ENCODE assay signal across 8 cellular contexts in genomic region chr16:21820028-21820907, GRCh38. TPM values are rescaled to one million over a fixed set of nuclear protein-coding genes. Genes with fewer than 3 reads are reported as not detected.
DNase-seq lines count a peak whose midpoint lies in the region; ATAC-seq and TF ChIP-seq lines count a peak whose summit lies in the region.
"Not testable (repeated sequence)": the region's sequence is repeated elsewhere in the genome, so short reads cannot be mapped to it uniquely, and the experiment has no call there.

No MANE protein-coding gene starts in this region.

- H3K9me3 ChIP-seq in GM23248 (ENCODE audit: low read depth); RWPE2 (ENCODE audit: severe bottlenecking); neural cell (ENCODE audit: low read length): not testable (repeated sequence)

- peak; percentile 95 for ATAC-seq in RWPE2 (ENCODE audit: low read depth)
- ATAC-seq in stimulated activated memory B cell treated with anti-CD40 and anti-IgM and Interleukin-4, amounts not matched to agents 10 μg/mL and 1 μg/mL and 100 μg/mL, for 72 hours = peak; percentile 100

- TF ChIP-seq CTCF in RWPE2 (IDR thresholded peaks at IDR 0.05; ENCODE audit: poor library complexity, severe bottlenecking); foreskin fibroblast (IDR thresholded peaks at IDR 0.05; ENCODE audit: low read depth, low read length); neural cell (IDR thresholded peaks at IDR 0.05; ENCODE audit: poor library complexity, severe bottlenecking): not testable (repeated sequence)

- DNase-seq in Daoy (ENCODE audit: low read depth) (peak; percentile 69), GM23248 (peak; percentile 80), Kasumi-1 (lab: John Stamatoyannopoulos, UW) (peak; percentile 36 to 60), RWPE2 (ENCODE audit: low spot score) (peak; percentile 52), foreskin fibroblast (peak in 1 of 2 donors; percentile 90)
- DNase-seq in activated effector memory CD4-positive, alpha-beta T cell treated with anti-CD3 and anti-CD28 coated beads, Interleukin-2, amount 50 U/mL, for 16 hours = peak; percentile 87

- not testable (repeated sequence) for H3K9me2 ChIP-seq in GM23248 (ENCODE audit: insufficient read depth); neural cell (ENCODE audit: insufficient read depth, low read length)

- not testable (repeated sequence) for H3F3A ChIP-seq in GM23248 (ENCODE audit: insufficient read depth); neural cell (ENCODE audit: insufficient read depth, low read length, poor library complexity, severe bottlenecking)

- peak overlapping the region; percentile 89 for H3K4me3 Mint-ChIP-seq in stimulated activated memory B cell treated with anti-CD40 and anti-IgM and Interleukin-4, amounts not matched to agents 10 μg/mL and 1 μg/mL and 100 μg/mL, for 72 hours

- H3K9me3 Mint-ChIP-seq in stimulated activated memory B cell treated with anti-CD40 and anti-IgM and Interleukin-4, amounts not matched to agents 10 μg/mL and 1 μg/mL and 100 μg/mL, for 72 hours = not testable (repeated sequence)

- not testable (repeated sequence) for H3K27me3 ChIP-seq in GM23248 (replicated peaks; ENCODE audit: insufficient read depth); RWPE2 (ENCODE audit: insufficient read depth, poor library complexity, severe bottlenecking); neural cell (ENCODE audit: insufficient read depth, low read depth, low read length)

- peaks cover 22% of the 10 kb centered on the region for H3K4me1 Mint-ChIP-seq in stimulated activated memory B cell treated with anti-CD40 and anti-IgM and Interleukin-4, amounts not matched to agents 10 μg/mL and 1 μg/mL and 100 μg/mL, for 72 hours

- peak overlapping the region; percentile 79 for H3K4me3 ChIP-seq in GM23248
- H3K4me3 ChIP-seq in RWPE2 (ENCODE audit: severe bottlenecking) = peak overlapping the region; percentile 48
- H3K4me3 ChIP-seq in foreskin fibroblast (ENCODE audit: low read depth in 1 of 2, low read length in 2 of 2) = peak overlapping the region; percentile 44 to 74
- H3K4me3 ChIP-seq in neural cell (ENCODE audit: low read length) = peak overlapping the region; percentile 71

- not testable (repeated sequence) for H3K36me3 ChIP-seq in GM23248 (ENCODE audit: low read depth); RWPE2 (ENCODE audit: low read depth); neural cell (ENCODE audit: insufficient read depth, low read length)

- H3K4me1 ChIP-seq in GM23248 (ENCODE audit: insufficient read depth); RWPE2 (ENCODE audit: insufficient read depth, poor library complexity, severe bottlenecking): not testable (repeated sequence)

- not testable (repeated sequence) for H4K20me1 ChIP-seq in GM23248 (ENCODE audit: insufficient read depth); neural cell (ENCODE audit: insufficient read depth)

- in situ Hi-C loops in GM23248 (cut with MboI) = loop anchor here (25.0 kb wide), 1 partner anchor 117 kb away; no protein-coding TSS in a partner anchor

- H3K79me2 ChIP-seq in GM23248 (ENCODE audit: insufficient read depth) = peaks cover 10% of the 10 kb centered on the region
- H3K79me2 ChIP-seq in neural cell (replicated peaks; ENCODE audit: insufficient read depth, low read length) = not testable (repeated sequence)

- H3K9ac ChIP-seq in GM23248 (peak overlapping the region; percentile 91), neural cell (ENCODE audit: low read length) (peak overlapping the region; percentile 73)

- peak overlapping the region; percentile 98 for H3K27ac Mint-ChIP-seq in stimulated activated memory B cell treated with anti-CD40 and anti-IgM and Interleukin-4, amounts not matched to agents 10 μg/mL and 1 μg/mL and 100 μg/mL, for 72 hours

- TF ChIP-seq EP300 in neural cell (conservative IDR thresholded peaks at IDR 0.05; ENCODE audit: poor library complexity, severe bottlenecking) = peak; percentile 50

- H3K4me2 ChIP-seq in GM23248 (ENCODE audit: unreplicated experiment) (peak overlapping the region; percentile 90), neural cell (ENCODE audit: low read length) (peak overlapping the region; percentile 10)

- H3K27me3 Mint-ChIP-seq in stimulated activated memory B cell treated with anti-CD40 and anti-IgM and Interleukin-4, amounts not matched to agents 10 μg/mL and 1 μg/mL and 100 μg/mL, for 72 hours = not testable (repeated sequence)

- H2AFZ ChIP-seq in GM23248 (peak overlapping the region; percentile 100), neural cell (ENCODE audit: low read depth, low read length) (peak overlapping the region; percentile 80)

- TF ChIP-seq RAD21 in neural cell (conservative IDR thresholded peaks at IDR 0.05) = peak; percentile 24

- WGBS in GM23248 (ENCODE audit: low coverage in 1 of 2, low lambda C conversion rate in 2 of 2, missing lambda C conversion rate in 2 of 2), 2 experiments = 2 to 3% methylated on average over 51 to 55 of the region's 55 CpGs

- H3K27ac ChIP-seq in GM23248 (peak overlapping the region; percentile 74), RWPE2 (ENCODE audit: poor library complexity, severe bottlenecking) (peak overlapping the region; percentile 37), neural cell (ENCODE audit: low read length) (peak overlapping the region; percentile 61)

- H3K36me3 Mint-ChIP-seq in stimulated activated memory B cell treated with anti-CD40 and anti-IgM and Interleukin-4, amounts not matched to agents 10 μg/mL and 1 μg/mL and 100 μg/mL, for 72 hours = peaks cover 15% of the 10 kb centered on the region

TF ChIP-seq in neural cell, 6 proteins besides CTCF, POLR2A, EP300 and RAD21:
- TF ChIP-seq SMC3 (conservative IDR thresholded peaks at IDR 0.05; ENCODE audit: poor library complexity) (peak; percentile 38), MXI1 (conservative IDR thresholded peaks at IDR 0.05; ENCODE audit: poor library complexity, severe bottlenecking) (peak; percentile 84), TAF1 (IDR thresholded peaks at IDR 0.05; ENCODE audit: low read depth) (peak; percentile 84), REST (IDR thresholded peaks at IDR 0.05; ENCODE audit: borderline replicate concordance) (peak; percentile 53), POLR2AphosphoS5 (IDR thresholded peaks at IDR 0.05) (peak; percentile 74)

RNA-seq across cellular contexts. Expression of gene NPIPB4, which starts 37.3 kb away (rescaled TPM):
- total RNA-seq in Daoy (2014; rRNA removed; shearing (Covaris generic)) = 4.2 and 8.2 TPM in 2 replicates
- total RNA-seq in GM23248 (2014; rRNA removed; shearing (Covaris generic)) = 2.8 and 14.6 TPM in 2 replicates
- polyA plus RNA-seq in GM23248 (2016; fragmentation: Nextera tagmentation; extraction: Ambion mirVana) (11.5 and 23.9 TPM in 2 replicates), neural cell (9.1 and 9.3 TPM in 2 replicates)
- polyA minus RNA-seq in neural cell = 27.5 and 36.1 TPM in 2 replicates
